Comparison of ENCODE assay signal across 10 cellular contexts in the genomic region with DNA sequence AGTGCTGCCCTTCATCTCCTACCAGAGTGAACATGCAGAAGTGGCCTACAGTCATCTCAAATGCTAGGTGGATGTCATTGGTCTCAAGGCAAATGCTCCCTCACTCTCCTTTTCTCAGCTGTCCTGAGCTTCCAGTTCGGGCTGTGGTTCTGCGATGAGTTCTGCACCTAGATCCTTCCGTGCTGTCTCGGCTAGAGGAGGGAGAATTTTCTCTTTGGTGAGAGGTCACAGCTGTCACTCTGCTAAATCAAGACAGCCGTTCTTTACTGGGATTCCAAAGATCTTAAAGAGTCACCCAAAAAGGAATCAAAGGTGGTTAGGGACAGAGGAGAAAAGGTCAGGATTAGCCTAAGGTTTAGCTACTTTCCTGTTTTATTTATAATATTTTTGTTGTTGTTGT. TPM values are rescaled to one million over a fixed set of nuclear protein-coding genes. Genes with fewer than 3 reads are reported as not detected.
DNase-seq lines count a peak whose midpoint lies in the region; ATAC-seq and TF ChIP-seq lines count a peak whose summit lies in the region.
"Had no signal": no experiment of that assay in that cellular context is flagged by ENCODE, and none has a peak within 500 bp of the region (broad histone marks: within the 10 kb centered on the region; RNA-seq: fewer than 3 reads in every experiment).

No MANE protein-coding gene starts in this region.

- H3K36me3 Mint-ChIP-seq in activated CD8-positive, alpha-beta T cell treated with anti-CD3 and anti-CD28 coated beads, Interleukin-2, amount 10 ng/mL, durations not matched to agents 7 days and 5 days (ENCODE audit: low read depth): peaks cover 53% of the 10 kb centered on the region
- peaks cover 0 to 16% (median 4%) of the 10 kb centered on the region in 3 donors for H3K36me3 Mint-ChIP-seq in immature natural killer cell

- POLR2A ChIA-PET in activated CD8-positive, alpha-beta T cell treated with anti-CD3 and anti-CD28 coated beads, Interleukin-2, amount 10 ng/mL, durations not matched to agents 7 days and 5 days (lab: Charles Lee): interaction anchor here (0.8 to 2.4 kb wide), 5 partner anchors 11 to 300 kb away, joined by 3 to 7 read pairs (median 4); a partner anchor contains a TSS

- H3K4me3 ChIP-seq in heart right ventricle (peak overlapping the region in 9 of 10 donors; percentile 69 to 94 (median 89)), tibial artery (peak overlapping the region; percentile 81 to 91), spleen (peak overlapping the region in 4 of 8 donors; percentile 0 to 91 (median 76))

- intact Hi-C loops in heart right ventricle (cut with DNase I): loop anchor here in 1 of 10 donors (5.0 kb wide), 1 partner anchor 219 kb away; no protein-coding TSS in a partner anchor
- intact Hi-C loops in left cardiac atrium (cut with DNase I): no loop called here
- intact Hi-C loops in tibial artery (cut with DNase I; ENCODE audit: low total_unique reads): no loop called here
- intact Hi-C loops in spleen (cut with DNase I; ENCODE audit: low total_unique reads): no loop called here

- peak overlapping the region in 9 of 10 donors; percentile 6 to 97 (median 91) for H3K27ac ChIP-seq in heart right ventricle
- peak overlapping the region; percentile 93 to 95 for H3K27ac ChIP-seq in tibial artery
- H3K27ac ChIP-seq in spleen: no peak overlapping the region

- ATAC-seq in heart right ventricle (no peak), left cardiac atrium (no peak), esophagus mucosa (no peak)
- ATAC-seq in activated CD8-positive, alpha-beta T cell treated with anti-CD3 and anti-CD28 coated beads, Interleukin-2, amount 10 ng/mL, durations not matched to agents 7 days and 5 days: no peak

- no peaks in the 10 kb centered on the region for H3K27me3 ChIP-seq in heart right ventricle
- H3K27me3 ChIP-seq in tibial artery: no peaks in the 10 kb centered on the region
- H3K27me3 ChIP-seq in spleen (replicated peaks in 1 of 7): no peaks in the 10 kb centered on the region

- H3K9me3 Mint-ChIP-seq in activated CD8-positive, alpha-beta T cell treated with anti-CD3 and anti-CD28 coated beads, Interleukin-2, amount 10 ng/mL, durations not matched to agents 7 days and 5 days (ENCODE audit: insufficient read depth): no peaks in the 10 kb centered on the region
- no peaks in the 10 kb centered on the region for H3K9me3 Mint-ChIP-seq in immature natural killer cell

- H3K4me1 Mint-ChIP-seq in activated CD8-positive, alpha-beta T cell treated with anti-CD3 and anti-CD28 coated beads, Interleukin-2, amount 10 ng/mL, durations not matched to agents 7 days and 5 days (ENCODE audit: low read depth): peaks cover 52% of the 10 kb centered on the region
- peaks cover 51 to 78% of the 10 kb centered on the region in 2 donors for H3K4me1 Mint-ChIP-seq in immature natural killer cell

- CTCF ChIA-PET in activated CD8-positive, alpha-beta T cell treated with anti-CD3 and anti-CD28 coated beads, Interleukin-2, amount 10 ng/mL, durations not matched to agents 7 days and 5 days (lab: Charles Lee): interaction anchor here (0.9 to 2.7 kb wide), 14 partner anchors 10 to 483 kb away, joined by 3 to 26 read pairs (median 6); a partner anchor contains a TSS

- H3K27me3 Mint-ChIP-seq in activated CD8-positive, alpha-beta T cell treated with anti-CD3 and anti-CD28 coated beads, Interleukin-2, amount 10 ng/mL, durations not matched to agents 7 days and 5 days (ENCODE audit: low read depth): no peaks in the 10 kb centered on the region
- peaks cover 6 to 18% (median 9%) of the 10 kb centered on the region in 3 donors for H3K27me3 Mint-ChIP-seq in immature natural killer cell (ENCODE audit: low read depth in 3 of 3)

- H3K36me3 ChIP-seq in heart right ventricle (peaks cover 0 to 32% (median 0%) of the 10 kb centered on the region in 9 donors), tibial artery (peaks cover 0 to 15% (median 7%) of the 10 kb centered on the region in 3 donors), spleen (peaks cover 0 to 34% (median 5%) of the 10 kb centered on the region in 6 donors)

- no peak for TF ChIP-seq POLR2A in spleen (IDR thresholded peaks at IDR 0.05)

- DNase-seq in heart right ventricle: no peak
- no peak for DNase-seq in left cardiac atrium
- no peak for DNase-seq in activated CD8-positive, alpha-beta T cell treated with anti-CD3 and anti-CD28 coated beads, Interleukin-2, amount 10 ng/mL, durations not matched to agents 7 days and 5 days
- DNase-seq in immature natural killer cell: no peak
- no peak for DNase-seq in tibial artery
- DNase-seq in spleen: no peak
- no peak for DNase-seq in glomerular visceral epithelial cell (ENCODE audit: extremely low spot score)
- DNase-seq: DMS79; stimulated activated CD4-positive, alpha-beta T cell treated with anti-CD3 and anti-CD28 coated beads, Interleukin-2, amount 100 ng/mL, for 24 hours had no signal

- H3K4me1 ChIP-seq in heart right ventricle (peaks cover 2 to 73% (median 64%) of the 10 kb centered on the region in 9 donors), tibial artery (peaks cover 0 to 63% (median 34%) of the 10 kb centered on the region in 4 donors), spleen (peaks cover 33 to 77% (median 53%) of the 10 kb centered on the region in 6 donors)

- no peak for TF ChIP-seq CTCF in heart right ventricle (IDR thresholded peaks at IDR 0.05)
- no peak for TF ChIP-seq CTCF in tibial artery (IDR thresholded peaks at IDR 0.05)
- TF ChIP-seq CTCF in spleen (IDR thresholded peaks at IDR 0.05 in 8 of 11, conservative IDR thresholded peaks at IDR 0.05 in 3 of 11): no peak

- peak overlapping the region; percentile 88 for H3K4me3 Mint-ChIP-seq in activated CD8-positive, alpha-beta T cell treated with anti-CD3 and anti-CD28 coated beads, Interleukin-2, amount 10 ng/mL, durations not matched to agents 7 days and 5 days
- peak overlapping the region; percentile 79 to 94 (median 85) for H3K4me3 Mint-ChIP-seq in immature natural killer cell

- peak overlapping the region; percentile 18 for H3K27ac Mint-ChIP-seq in activated CD8-positive, alpha-beta T cell treated with anti-CD3 and anti-CD28 coated beads, Interleukin-2, amount 10 ng/mL, durations not matched to agents 7 days and 5 days
- peak overlapping the region; percentile 24 to 86 (median 74) for H3K27ac Mint-ChIP-seq in immature natural killer cell

- WGBS in heart right ventricle, 2 donors: 13 to 15% methylated on average over 5 of the region's 5 CpGs
- 22 to 44% (median 28%) methylated on average over 5 of the region's 5 CpGs for WGBS in spleen, 5 donors

- H3K9me3 ChIP-seq in heart right ventricle (no peaks in the 10 kb centered on the region), tibial artery (no peaks in the 10 kb centered on the region), spleen (no peaks in the 10 kb centered on the region)

RNA-seq across cellular contexts. Expression of a gene that starts 2.9 kb away (rescaled TPM):
- 10 to 100 TPM; 29.7 to 41.7 (median 35.4) TPM for total RNA-seq in heart right ventricle
- 10 to 100 TPM; 35.8 to 44.9 TPM for polyA plus RNA-seq in heart right ventricle
- total RNA-seq in left cardiac atrium: 10 to 100 TPM; 34.8 to 36.9 TPM
- total RNA-seq in activated CD8-positive, alpha-beta T cell treated with anti-CD3 and anti-CD28 coated beads, Interleukin-2, amount 10 ng/mL, durations not matched to agents 7 days and 5 days: 10 to 100 TPM; 48.2 to 49.6 TPM
- 10 to 100 TPM; 25.5 to 43.3 (median 26.4) TPM for polyA plus RNA-seq in immature natural killer cell
- total RNA-seq in spleen: 10 to 100 TPM; 31.4 to 39.9 (median 33.6) TPM
- 10 to 100 TPM; 41.5 to 47.7 (median 44.2) TPM for polyA plus RNA-seq in spleen
- 41.2 TPM for total RNA-seq in esophagus mucosa

RNA-seq across cellular contexts. Expression of a gene that starts 17.4 kb away (rescaled TPM):
- total RNA-seq in heart right ventricle: 1 to 10 TPM in 4 of 10 donors, under 1 TPM in 6; 0.42 to 2.5 (median 0.98) TPM
- polyA plus RNA-seq in heart right ventricle: under 1 TPM; 0.13 to 0.88 TPM
- total RNA-seq in left cardiac atrium: 1 to 10 TPM; 1.6 to 2.6 TPM
- under 1 TPM; 0.13 to 0.26 TPM for total RNA-seq in activated CD8-positive, alpha-beta T cell treated with anti-CD3 and anti-CD28 coated beads, Interleukin-2, amount 10 ng/mL, durations not matched to agents 7 days and 5 days
- polyA plus RNA-seq in immature natural killer cell: under 1 TPM in 2 of 3 donors, not detected in 1; 0.09 to 0.17 TPM
- total RNA-seq in spleen: 1 to 10 TPM in 4 of 7 donors, under 1 TPM in 3; 0.57 to 1.9 (median 1.2) TPM
- polyA plus RNA-seq in spleen: under 1 TPM; 0.21 to 0.76 (median 0.38) TPM
- total RNA-seq in esophagus mucosa: 0.84 TPM

Comparison
In these comparisons a context has a peak if more than half of its experiments do, and no peak if none do; other contexts are left out.
1. H3K27ac ChIP-seq: peak in heart right ventricle (9 of 10) and tibial artery (2 of 2); none in spleen (0 of 8).